In the genomic region with DNA sequence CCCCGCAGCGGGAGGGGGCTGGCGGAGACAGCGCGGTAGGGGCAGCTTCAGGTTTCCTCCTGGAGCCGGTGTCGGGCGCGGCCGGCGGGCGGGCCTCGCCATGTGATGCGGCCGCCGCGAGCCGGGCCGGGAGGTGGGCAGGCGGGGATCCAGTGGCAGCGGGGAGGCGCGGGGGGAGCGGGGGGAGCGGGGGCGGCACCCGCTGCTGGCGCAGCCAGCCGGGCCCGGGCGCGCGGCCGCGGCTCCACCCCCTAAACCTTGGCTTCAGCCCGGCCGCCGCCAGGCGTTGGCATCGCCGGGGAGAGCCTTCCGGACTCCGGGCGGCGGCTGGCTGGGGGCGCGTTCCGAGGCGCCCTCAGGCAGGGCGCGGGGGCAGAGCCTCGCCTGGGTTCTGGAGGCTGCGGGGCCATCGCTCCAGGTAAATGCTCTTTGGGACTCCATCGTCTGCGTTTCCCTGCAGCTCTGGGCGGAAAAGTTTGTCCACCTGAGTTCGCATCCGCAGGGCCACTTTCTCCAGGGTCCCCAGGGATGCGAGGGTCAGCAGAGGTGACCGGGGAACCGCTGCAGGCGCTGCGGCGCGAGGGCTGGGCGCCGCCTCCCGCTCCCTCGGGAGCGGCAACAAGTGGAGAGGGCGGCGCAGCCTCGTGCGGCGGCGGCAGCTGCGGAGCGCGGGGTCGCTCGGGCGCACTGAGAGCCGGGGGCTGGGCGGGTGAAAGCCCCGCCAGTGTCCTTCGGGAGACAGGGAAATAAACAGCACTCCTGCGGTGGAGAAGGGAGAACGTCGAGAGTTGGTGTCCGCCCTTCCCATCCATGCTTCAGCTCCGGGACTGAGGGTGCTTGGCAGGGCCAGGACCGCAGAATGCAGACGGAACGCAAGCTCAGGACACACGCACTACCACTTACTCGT, we compare ENCODE assay signal across 8 cellular contexts. TPM values are rescaled to one million over a fixed set of nuclear protein-coding genes. Genes with fewer than 3 reads are reported as not detected.
DNase-seq lines count a peak whose midpoint lies in the region; ATAC-seq and TF ChIP-seq lines count a peak whose summit lies in the region.

A gene with protein sequence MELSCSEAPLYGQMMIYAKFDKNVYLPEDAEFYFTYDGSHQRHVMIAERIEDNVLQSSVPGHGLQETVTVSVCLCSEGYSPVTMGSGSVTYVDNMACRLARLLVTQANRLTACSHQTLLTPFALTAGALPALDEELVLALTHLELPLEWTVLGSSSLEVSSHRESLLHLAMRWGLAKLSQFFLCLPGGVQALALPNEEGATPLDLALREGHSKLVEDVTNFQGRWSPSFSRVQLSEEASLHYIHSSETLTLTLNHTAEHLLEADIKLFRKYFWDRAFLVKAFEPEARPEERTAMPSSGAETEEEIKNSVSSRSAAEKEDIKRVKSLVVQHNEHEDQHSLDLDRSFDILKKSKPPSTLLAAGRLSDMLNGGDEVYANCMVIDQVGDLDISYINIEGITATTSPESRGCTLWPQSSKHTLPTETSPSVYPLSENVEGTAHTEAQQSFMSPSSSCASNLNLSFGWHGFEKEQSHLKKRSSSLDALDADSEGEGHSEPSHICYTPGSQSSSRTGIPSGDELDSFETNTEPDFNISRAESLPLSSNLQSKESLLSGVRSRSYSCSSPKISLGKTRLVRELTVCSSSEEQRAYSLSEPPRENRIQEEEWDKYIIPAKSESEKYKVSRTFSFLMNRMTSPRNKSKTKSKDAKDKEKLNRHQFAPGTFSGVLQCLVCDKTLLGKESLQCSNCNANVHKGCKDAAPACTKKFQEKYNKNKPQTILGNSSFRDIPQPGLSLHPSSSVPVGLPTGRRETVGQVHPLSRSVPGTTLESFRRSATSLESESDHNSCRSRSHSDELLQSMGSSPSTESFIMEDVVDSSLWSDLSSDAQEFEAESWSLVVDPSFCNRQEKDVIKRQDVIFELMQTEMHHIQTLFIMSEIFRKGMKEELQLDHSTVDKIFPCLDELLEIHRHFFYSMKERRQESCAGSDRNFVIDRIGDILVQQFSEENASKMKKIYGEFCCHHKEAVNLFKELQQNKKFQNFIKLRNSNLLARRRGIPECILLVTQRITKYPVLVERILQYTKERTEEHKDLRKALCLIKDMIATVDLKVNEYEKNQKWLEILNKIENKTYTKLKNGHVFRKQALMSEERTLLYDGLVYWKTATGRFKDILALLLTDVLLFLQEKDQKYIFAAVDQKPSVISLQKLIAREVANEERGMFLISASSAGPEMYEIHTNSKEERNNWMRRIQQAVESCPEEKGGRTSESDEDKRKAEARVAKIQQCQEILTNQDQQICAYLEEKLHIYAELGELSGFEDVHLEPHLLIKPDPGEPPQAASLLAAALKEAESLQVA (N-terminal part only) (plus strand): TSS at position 292 of the 907 bp plus-strand sequence. CDS start 58,656 bp downstream, outside the sequence.

- H3K36me3 ChIP-seq in breast epithelium, result no peaks in the 10 kb centered on the region
- no peaks in the 10 kb centered on the region for H3K36me3 ChIP-seq in iPS-18a (ENCODE audit: control insufficient read depth, low read depth, low read length)
- H3K36me3 ChIP-seq in gastrocnemius medialis, result no peaks in the 10 kb centered on the region

- no peak for TF ChIP-seq POLR2A in breast epithelium (IDR thresholded peaks at IDR 0.05)
- no peak for TF ChIP-seq POLR2A in gastrocnemius medialis (IDR thresholded peaks at IDR 0.05)

- H3K9me3 ChIP-seq in breast epithelium, result no peaks in the 10 kb centered on the region
- no peaks in the 10 kb centered on the region for H3K9me3 ChIP-seq in iPS-18a (ENCODE audit: control insufficient read depth, low read depth, low read length)
- no peaks in the 10 kb centered on the region for H3K9me3 ChIP-seq in gastrocnemius medialis

- H3K27ac ChIP-seq in breast epithelium, result peak within 1 kb of the TSS; percentile 83
- no peak within 1 kb of the TSS for H3K27ac ChIP-seq in iPS-18a (ENCODE audit: low read length)
- peak within 1 kb of the TSS; percentile 56 to 83 (median 82) for H3K27ac ChIP-seq in gastrocnemius medialis

- in situ Hi-C loops in gastrocnemius medialis (cut with MboI; ENCODE audit: low sequenced_read_pairs in 4 of 4), result no loop called here

- H3K4me3 ChIP-seq in breast epithelium, result peak within 1 kb of the TSS; percentile 54 to 83 (median 70)
- peak within 1 kb of the TSS; percentile 72 for H3K4me3 ChIP-seq in iPS-18a (ENCODE audit: low read length)
- peak within 1 kb of the TSS; percentile 60 to 82 (median 64) for H3K4me3 ChIP-seq in gastrocnemius medialis

- no peak within 1 kb of the TSS for H3K9ac ChIP-seq in iPS-18a (ENCODE audit: low read length)

- DNase-seq in SIG-M5 treated with dmso at 0.1 percent for 504 hours (lab: John Stamatoyannopoulos, UW; ENCODE audit: unreplicated experiment) (peak; percentile 34), SIG-M5 (lab: John Stamatoyannopoulos, UW) (no peak), RPMI7951 (ENCODE audit: low read depth) (peak; percentile 80), breast epithelium (ENCODE audit: low spot score in 2 of 2) (peak; percentile 23 to 64), gastrocnemius medialis (peak; percentile 42 to 69), NCI-H524 treated with DMSO at 0.1 percent for 48 hours (lab: John Stamatoyannopoulos, UW) (no peak)

- ATAC-seq in HG03342 (IDR thresholded peaks at IDR 0.05; ENCODE audit: unreplicated experiment) (peak; percentile 56), gastrocnemius medialis (peak; percentile 82 to 85)

- TF ChIP-seq CTCF in breast epithelium (IDR thresholded peaks at IDR 0.05) (no peak), gastrocnemius medialis (IDR thresholded peaks at IDR 0.05 in 4 of 5, conservative IDR thresholded peaks at IDR 0.05 in 1 of 5) (no peak)

- intact Hi-C loops in breast epithelium (cut with DNase I; ENCODE audit: low total_unique reads) (no loop called here), gastrocnemius medialis (cut with DNase I; ENCODE audit: low total_unique reads) (no loop called here)

- H3K27me3 ChIP-seq in breast epithelium, result no peaks in the 10 kb centered on the region
- H3K27me3 ChIP-seq in iPS-18a (ENCODE audit: control insufficient read depth, insufficient read depth, low read length), result peaks cover 44% of the 10 kb centered on the region
- H3K27me3 ChIP-seq in gastrocnemius medialis, result no peaks in the 10 kb centered on the region

- peaks cover 0 to 3% of the 10 kb centered on the region in 2 donors for H3K4me1 ChIP-seq in breast epithelium
- peaks cover 3% of the 10 kb centered on the region for H3K4me1 ChIP-seq in iPS-18a (ENCODE audit: control insufficient read depth, low read depth, low read length)
- H3K4me1 ChIP-seq in gastrocnemius medialis, result peaks cover 0 to 8% of the 10 kb centered on the region in 2 donors

RNA-seq across cellular contexts. Expression of the gene that starts here (rescaled TPM):
- 11.3 and 13.4 TPM in 2 replicates for total RNA-seq in RPMI7951 (2014; rRNA removed; shearing (Covaris generic))
- total RNA-seq in breast epithelium, result 10 to 100 TPM; 11.4 to 65.4 (median 31.5) TPM
- 1 to 10 TPM in 2 of 4 donors, under 1 TPM in 2; 0.52 to 1.2 (median 0.98) TPM for total RNA-seq in gastrocnemius medialis

Comparison
In these comparisons a context has a peak if more than half of its experiments do, and no peak if none do; other contexts are left out.
1. DNase-seq: peak in SIG-M5 treated with dmso at 0.1 percent for 504 hours (single experiment), RPMI7951 (single experiment), breast epithelium (2 of 2) and gastrocnemius medialis (2 of 2); none in SIG-M5 (single experiment) and NCI-H524 treated with DMSO at 0.1 percent for 48 hours (single experiment).
2. Peak in every context shown above with its lines, with median percentiles within 50 percentile points of each other: H3K4me3 ChIP-seq.